Comparison of ENCODE assay signal across 2 cellular contexts in genomic region chr10:117468665-117469064, GRCh38.
TF ChIP-seq lines count a peak whose summit lies in the region.

No MANE protein-coding gene starts in this region.

TF ChIP-seq in HEK293, 187 proteins besides CTCF, POLR2A, EP300 and RAD21:
- peak; percentile 92 for TF ChIP-seq ZNF10 (tag by site-specific recombination; IDR thresholded peaks at IDR 0.05)
- no peak for TF ChIP-seq ZNF585B (tag by site-specific recombination; IDR thresholded peaks at IDR 0.05)

TF ChIP-seq in K562, 482 proteins besides CTCF, POLR2A, EP300 and RAD21:
- TF ChIP-seq ZBTB7A (IDR thresholded peaks at IDR 0.05; ENCODE audit: borderline replicate concordance, control insufficient read depth, low read depth, low read length) (no peak), PML (IDR thresholded peaks at IDR 0.05; ENCODE audit: low read length) (no peak), ZNF134 (CRISPR knock-in tag; conservative IDR thresholded peaks at IDR 0.05) (peak; percentile 85)
TF ChIP-seq in K562: peak in this region for 1.
